8 cellular contexts compared by ENCODE assay signal in the genomic region with DNA sequence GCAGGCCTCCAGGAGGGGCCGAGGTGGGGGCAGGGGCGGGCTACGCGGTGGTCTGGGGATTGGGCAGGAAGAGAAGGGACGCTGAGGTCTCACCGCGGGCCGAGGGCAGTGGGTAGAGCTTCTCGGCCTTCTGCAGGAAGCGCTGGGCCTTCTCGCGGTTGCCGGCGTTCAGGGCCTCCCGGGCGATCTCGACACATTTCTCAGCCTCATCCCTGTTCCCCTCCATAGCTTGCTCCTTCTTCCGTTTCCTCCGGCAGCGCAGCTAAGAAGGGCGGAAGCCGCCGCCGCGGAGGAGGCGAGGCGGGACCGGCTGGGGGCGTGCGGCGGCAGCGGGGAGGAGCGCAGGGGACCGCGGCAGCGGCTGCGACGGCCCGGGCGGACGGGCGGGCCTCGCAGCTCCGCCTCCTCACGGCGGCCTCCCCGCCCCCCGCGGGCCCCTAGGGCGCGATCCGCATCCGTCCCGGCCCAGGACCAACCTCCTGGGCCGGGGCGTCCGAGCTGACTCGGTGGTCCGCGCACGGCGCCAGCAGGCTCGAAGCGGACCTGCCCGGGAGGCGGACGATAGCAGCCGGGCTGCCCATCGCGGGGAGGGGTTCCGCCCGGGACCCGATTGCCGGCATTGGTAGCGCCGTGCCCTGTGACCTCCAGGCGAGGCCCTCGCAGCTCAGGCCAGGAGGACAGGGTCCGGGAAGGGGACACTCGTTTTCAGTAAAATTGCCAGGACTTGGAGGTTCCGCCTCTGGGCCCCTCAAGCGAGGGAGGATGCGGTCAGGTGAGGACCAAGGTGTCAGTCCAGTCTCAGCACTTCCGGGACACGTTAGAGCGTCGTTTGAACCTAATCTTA. TPM values are rescaled to one million over a fixed set of nuclear protein-coding genes. Genes with fewer than 3 reads are reported as not detected.
DNase-seq lines count a peak whose midpoint lies in the region; ATAC-seq, FAIRE-seq and TF ChIP-seq lines count a peak whose summit lies in the region.

A gene (minus strand): TSS at position 273 of the 844 bp plus-strand sequence. CDS start 47 bp downstream, at position 226.

- H3K4me1 ChIP-seq in HepG2 (ENCODE audit: insufficient read depth, low read length): peaks cover 50% of the 10 kb centered on the region

- H2AFZ ChIP-seq in HepG2 (ENCODE audit: low read length): no peak within 1 kb of the TSS

- H3K36me3 ChIP-seq in HepG2 (replicated peaks in 1 of 2; ENCODE audit: control insufficient read depth in 1 of 2, insufficient read depth in 2 of 2, low read length in 2 of 2): no peaks in the 10 kb centered on the region

- peak within 1 kb of the TSS; percentile 78 for H3K9ac ChIP-seq in HepG2 (ENCODE audit: insufficient read depth, low read depth, low read length)

- peak within 1 kb of the TSS; percentile 99 for H3K4me3 Mint-ChIP-seq in activated CD4-positive, alpha-beta T cell treated with anti-CD3 and anti-CD28 coated beads, Interleukin-2, amount 10 ng/mL, durations not matched to agents 7 days and 5 days
- peak within 1 kb of the TSS; percentile 98 for H3K4me3 Mint-ChIP-seq in dendritic cell treated with granulocyte-macrophage colony-stimulating factor and Interleukin-4, amounts not matched to agents 40 ng/mL and 50 ng/mL, for 4 days

- CTCF ChIA-PET in activated CD4-positive, alpha-beta T cell treated with anti-CD3 and anti-CD28 coated beads, Interleukin-2, amount 10 ng/mL, durations not matched to agents 7 days and 5 days (lab: Charles Lee): interaction anchor here (0.6 to 3.1 kb wide), 7 partner anchors 8 to 386 kb away, joined by 3 to 13 read pairs (median 4); a partner anchor contains a TSS
- CTCF ChIA-PET in HepG2 (lab: Yijun Ruan, JAX; ENCODE audit: low intra/inter-chr PET ratio, low total read pairs): no interaction called here

- H3K4me1 Mint-ChIP-seq in activated CD4-positive, alpha-beta T cell treated with anti-CD3 and anti-CD28 coated beads, Interleukin-2, amount 10 ng/mL, durations not matched to agents 7 days and 5 days: peaks cover 46% of the 10 kb centered on the region
- H3K4me1 Mint-ChIP-seq in dendritic cell treated with granulocyte-macrophage colony-stimulating factor and Interleukin-4, amounts not matched to agents 40 ng/mL and 50 ng/mL, for 4 days (ENCODE audit: low read depth): peaks cover 36% of the 10 kb centered on the region

- H3K27me3 ChIP-seq in HepG2 (ENCODE audit: control insufficient read depth in 1 of 2, insufficient read depth in 2 of 2, low read length in 2 of 2): no peaks in the 10 kb centered on the region; a peak in 1 of 5 replicates

- no peaks in the 10 kb centered on the region for H3K27me3 Mint-ChIP-seq in activated CD4-positive, alpha-beta T cell treated with anti-CD3 and anti-CD28 coated beads, Interleukin-2, amount 10 ng/mL, durations not matched to agents 7 days and 5 days
- no peaks in the 10 kb centered on the region for H3K27me3 Mint-ChIP-seq in dendritic cell treated with granulocyte-macrophage colony-stimulating factor and Interleukin-4, amounts not matched to agents 40 ng/mL and 50 ng/mL, for 4 days

- no peaks in the 10 kb centered on the region for H3K9me3 ChIP-seq in HepG2 (ENCODE audit: low read length)

- H4K20me1 ChIP-seq in HepG2 (ENCODE audit: insufficient read depth, low read length): 0 out of 2 replicates have a peak, but pooled peaks cover 8% of the 10 kb centered on the region

- H3K36me3 Mint-ChIP-seq in activated CD4-positive, alpha-beta T cell treated with anti-CD3 and anti-CD28 coated beads, Interleukin-2, amount 10 ng/mL, durations not matched to agents 7 days and 5 days (ENCODE audit: low read depth): peaks cover 30% of the 10 kb centered on the region
- peaks cover 34% of the 10 kb centered on the region for H3K36me3 Mint-ChIP-seq in dendritic cell treated with granulocyte-macrophage colony-stimulating factor and Interleukin-4, amounts not matched to agents 40 ng/mL and 50 ng/mL, for 4 days (ENCODE audit: low read depth)

- TF ChIP-seq POLR2A in HepG2 (IDR thresholded peaks at IDR 0.05; ENCODE audit: insufficient read depth in 1 of 2, low read depth in 2 of 2, low read length in 2 of 2): peak; percentile 54 to 60

- DNase-seq in ACHN (peak; percentile 78), NCI-H446 treated with DMSO at 0.1 percent for 48 hours (lab: John Stamatoyannopoulos, UW) (peak; percentile 51), HepG2 (ENCODE audit: low spot score) (peak; percentile 47)
- peak; percentile 81 for DNase-seq in activated CD4-positive, alpha-beta T cell treated with anti-CD3 and anti-CD28 coated beads, Interleukin-2, amount 10 ng/mL, durations not matched to agents 7 days and 5 days
- peak; percentile 82 for DNase-seq in stimulated activated CD4-positive, alpha-beta T cell treated with anti-CD3 and anti-CD28 coated beads, Interleukin-4, amount 100 ng/mL, for 1 hour

- peak; percentile 4 for FAIRE-seq in HepG2 (lab: Jason Lieb, UNC)

- H3K4me2 ChIP-seq in HepG2 (ENCODE audit: low read depth, low read length): peak within 1 kb of the TSS; percentile 88

- POLR2A ChIA-PET in activated CD4-positive, alpha-beta T cell treated with anti-CD3 and anti-CD28 coated beads, Interleukin-2, amount 10 ng/mL, durations not matched to agents 7 days and 5 days (lab: Charles Lee): interaction anchor here (0.5 to 2.3 kb wide), 5 partner anchors 49 to 147 kb away, joined by 3 to 12 read pairs (median 4); a partner anchor contains a TSS
- POLR2A ChIA-PET in HepG2 (lab: Yijun Ruan, JAX): interaction anchor here (1.2 to 2.3 kb wide), 3 partner anchors 52 to 383 kb away, joined by 4 to 20 read pairs (median 7); a partner anchor contains a TSS

- peak; percentile 4; the same call in 1 of the 2 replicates for TF ChIP-seq CTCF in HepG2 (CRISPR knock-in tag; IDR thresholded peaks at IDR 0.05)

- peak within 1 kb of the TSS; percentile 88 for H3K27ac ChIP-seq in HepG2 (ENCODE audit: extremely low read length, insufficient read depth, low read length)

- peak; percentile 71 for TF ChIP-seq RAD21 in HepG2 (CRISPR knock-in tag; IDR thresholded peaks at IDR 0.05)

- intact Hi-C loops in dendritic cell treated with granulocyte-macrophage colony-stimulating factor and Interleukin-4, amounts not matched to agents 40 ng/mL and 50 ng/mL, for 4 days (cut with micrococcal nuclease): loop anchor here (1.0 to 10.0 kb wide), 3 partner anchors 34 to 1682 kb away; a partner anchor contains a TSS
- intact Hi-C loops in HepG2 (cut with micrococcal nuclease; ENCODE audit: unreplicated experiment): no loop called here

- no peak for TF ChIP-seq EP300 in HepG2 (IDR thresholded peaks at IDR 0.05; ENCODE audit: low read depth in 2 of 2, low read length in 2 of 2)
- TF ChIP-seq EP300 in HepG2 (CRISPR knock-in tag; IDR thresholded peaks at IDR 0.05; ENCODE audit: borderline replicate concordance): no peak

- no TSS peak for BruUV-seq in HepG2 (replicated peaks; lab: Mats Ljungman, UMichigan)

- H3K4me3 ChIP-seq in HepG2 (replicated peaks in 1 of 3; ENCODE audit: insufficient read depth in 1 of 3, low read depth in 2 of 3, low read length in 3 of 3): peak within 1 kb of the TSS; percentile 76 to 92 (median 80)

- in situ Hi-C loops in ACHN (cut with HindIII; ENCODE audit: low pct_ligation_motif_present, low pct_unique_long_range_greater_than_20kb, low sequenced_read_pairs): no loop called here
- in situ Hi-C loops in HepG2 (cut with HindIII; ENCODE audit: extremely low pct_ligation_motif_present, low pct_unique_long_range_greater_than_20kb): loop anchor here (5.0 kb wide), 3 partner anchors 54 to 384 kb away; a partner anchor contains a TSS

- 2% methylated on average over 22 of the region's 87 CpGs for WGBS in HepG2 (ENCODE audit: low lambda C conversion rate)

- ATAC-seq in GM18858 (IDR thresholded peaks at IDR 0.05; ENCODE audit: unreplicated experiment): peak; percentile 28
- ATAC-seq in HG03066 (IDR thresholded peaks at IDR 0.05; ENCODE audit: low read depth, unreplicated experiment): peak; percentile 34
- ATAC-seq in HepG2: peak; percentile 71

- H3K9me3 Mint-ChIP-seq in activated CD4-positive, alpha-beta T cell treated with anti-CD3 and anti-CD28 coated beads, Interleukin-2, amount 10 ng/mL, durations not matched to agents 7 days and 5 days: peaks cover 10% of the 10 kb centered on the region
- no peaks in the 10 kb centered on the region for H3K9me3 Mint-ChIP-seq in dendritic cell treated with granulocyte-macrophage colony-stimulating factor and Interleukin-4, amounts not matched to agents 40 ng/mL and 50 ng/mL, for 4 days

- H3K27ac Mint-ChIP-seq in activated CD4-positive, alpha-beta T cell treated with anti-CD3 and anti-CD28 coated beads, Interleukin-2, amount 10 ng/mL, durations not matched to agents 7 days and 5 days: peak within 1 kb of the TSS; percentile 97
- peak within 1 kb of the TSS; percentile 92 for H3K27ac Mint-ChIP-seq in dendritic cell treated with granulocyte-macrophage colony-stimulating factor and Interleukin-4, amounts not matched to agents 40 ng/mL and 50 ng/mL, for 4 days

- peaks cover 60% of the 10 kb centered on the region for H3K79me2 ChIP-seq in HepG2 (ENCODE audit: insufficient read depth, low read length)

TF ChIP-seq in HepG2, 621 proteins besides CTCF, POLR2A, EP300 and RAD21 (continues in another document):
- 0 out of 2 replicates have a peak, but pooled peaks have one; percentile 28 for TF ChIP-seq ZNF354B (CRISPR knock-in tag; IDR thresholded peaks at IDR 0.05)

RNA-seq across cellular contexts. Expression of the gene that starts here (rescaled TPM):
- 10 to 100 TPM; 47.1 to 53.1 TPM for total RNA-seq in activated CD4-positive, alpha-beta T cell treated with anti-CD3 and anti-CD28 coated beads, Interleukin-2, amount 10 ng/mL, durations not matched to agents 7 days and 5 days
- 22.1 and 38.1 TPM in 2 replicates for total RNA-seq in HepG2 (2016; rRNA removed; fragmentation: Illumina TruSeq; extraction: Trizol)
- total RNA-seq in HepG2 (2016; cell fraction: cytosol; rRNA removed; fragmentation: Illumina TruSeq; extraction: Trizol; ENCODE audit: low read depth): 3.8 and 5.8 TPM in 2 replicates
- total RNA-seq in HepG2 (2016; cell fraction: insoluble cytoplasmic fraction; rRNA removed; fragmentation: Illumina TruSeq; extraction: Trizol): 24.8 and 33.1 TPM in 2 replicates
- 6.9 and 9.5 TPM in 2 replicates for total RNA-seq in HepG2 (2016; cell fraction: membrane; rRNA removed; fragmentation: Illumina TruSeq; extraction: Trizol)
- total RNA-seq in HepG2 (2016; cell fraction: nucleus; rRNA removed; fragmentation: Illumina TruSeq; extraction: Trizol): 38.0 and 42.0 TPM in 2 replicates
- polyA plus RNA-seq in HepG2 (2011; rRNA removed): 6.1 and 9.1 TPM in 2 replicates
- 6.1 and 7.4 TPM in 2 replicates for polyA plus RNA-seq in HepG2 (2011; cell fraction: cytosol; rRNA removed)
- 6.5 TPM in 2 replicates for polyA plus RNA-seq in HepG2 (2011; cell fraction: nucleus; rRNA removed)
- 14.2 and 32.4 TPM in 2 replicates for polyA plus RNA-seq in HepG2 (2012)
- polyA plus RNA-seq in HepG2 (2016; cell fraction: cytosol; fragmentation: Illumina TruSeq; extraction: Trizol; ENCODE audit: low read depth): 0.84 and 1.7 TPM in 2 replicates
- 10.7 and 11.3 TPM in 2 replicates for polyA plus RNA-seq in HepG2 (2016; cell fraction: insoluble cytoplasmic fraction; fragmentation: Illumina TruSeq; extraction: Trizol; ENCODE audit: low read depth)
- 2.3 and 2.7 TPM in 2 replicates for polyA plus RNA-seq in HepG2 (2016; cell fraction: membrane; fragmentation: Illumina TruSeq; extraction: Trizol; ENCODE audit: low read depth)
- polyA plus RNA-seq in HepG2 (2016; cell fraction: nucleus; fragmentation: Illumina TruSeq; extraction: Trizol; ENCODE audit: insufficient read depth, low read depth): 26.8 and 29.0 TPM in 2 replicates
- 3.1 and 3.6 TPM in 2 replicates for polyA minus RNA-seq in HepG2 (2011; rRNA and poly(A)+ RNA removed; ENCODE audit: low replicate concordance)
- polyA minus RNA-seq in HepG2 (2011; cell fraction: cytosol; rRNA and poly(A)+ RNA removed): 8.7 and 10.5 TPM in 2 replicates
- 56.1 and 64.0 TPM in 2 replicates for polyA minus RNA-seq in HepG2 (2011; cell fraction: nucleus; rRNA and poly(A)+ RNA removed)

Comparison
In these comparisons a context has a peak if more than half of its experiments do, and no peak if none do; other contexts are left out.
1. Peak in every context shown above with its lines: DNase-seq, ATAC-seq, H3K4me3 ChIP-seq and H3K27ac ChIP-seq.